Comparison of ENCODE assay signal across 8 cellular contexts in the genomic region with DNA sequence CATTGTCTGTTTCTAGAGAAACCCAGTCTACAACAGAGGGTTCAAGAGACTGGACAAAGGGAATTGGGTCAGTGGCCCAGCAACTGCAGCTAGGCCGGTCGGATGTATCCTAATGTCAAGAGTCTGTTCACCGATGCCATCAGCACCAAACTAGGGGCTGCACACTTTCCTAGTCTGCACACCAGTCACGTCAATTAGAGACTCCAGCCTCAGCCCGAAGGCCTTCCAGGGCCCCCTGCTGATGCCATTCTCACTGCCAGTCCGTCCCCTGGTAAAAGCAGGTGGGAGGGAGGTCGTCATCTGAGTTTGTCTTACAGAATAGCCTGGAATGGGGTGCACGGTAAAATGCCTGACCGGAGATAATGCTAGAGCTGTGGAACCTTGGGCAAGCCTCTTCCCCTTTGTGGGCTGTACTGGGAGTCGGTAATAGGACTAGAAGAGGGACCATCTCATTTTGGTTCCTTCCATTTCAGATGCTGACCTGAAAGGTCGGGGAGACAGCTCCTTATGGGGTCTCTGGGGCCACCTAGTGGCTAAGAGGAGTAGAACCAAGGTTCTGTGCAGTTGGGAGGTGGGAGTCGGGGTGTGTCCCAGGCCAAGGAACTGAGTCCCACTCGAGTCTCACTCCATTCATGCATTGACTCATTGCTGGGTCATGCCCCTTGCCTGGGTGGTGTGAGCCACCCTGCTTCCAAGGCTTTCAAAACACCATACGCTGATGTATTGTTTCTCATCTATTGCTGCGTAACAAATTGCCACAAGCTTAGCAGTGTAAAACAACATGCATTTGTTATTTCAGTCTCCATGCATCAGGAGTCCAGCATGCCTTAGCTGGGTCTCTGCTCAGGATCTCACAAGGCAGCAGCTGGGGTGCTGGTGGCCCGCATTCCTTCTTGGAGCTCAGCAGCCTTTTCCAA. TPM values are rescaled to one million over a fixed set of nuclear protein-coding genes. Genes with fewer than 3 reads are reported as not detected.
DNase-seq lines count a peak whose midpoint lies in the region; ATAC-seq and TF ChIP-seq lines count a peak whose summit lies in the region.

No MANE protein-coding gene starts in this region.

- H3K9me3 ChIP-seq in heart right ventricle, result no peaks in the 10 kb centered on the region

- TF ChIP-seq CTCF in GM13976 (IDR thresholded peaks at IDR 0.05; ENCODE audit: borderline replicate concordance, control extremely low read depth, extremely low read depth, insufficient read depth, missing control alignments), result peak; percentile 72
- peak; percentile 66 to 90 (median 86) for TF ChIP-seq CTCF in heart right ventricle (IDR thresholded peaks at IDR 0.05)

- H3K27me3 ChIP-seq in ACC112 (ENCODE audit: insufficient read depth, low read length) (no peaks in the 10 kb centered on the region), heart right ventricle (peaks cover 0 to 9% (median 0%) of the 10 kb centered on the region in 7 donors)

- H3K36me3 ChIP-seq in ACC112 (ENCODE audit: insufficient read depth, low read length) (no peaks in the 10 kb centered on the region), heart right ventricle (peaks cover 0 to 6% (median 0%) of the 10 kb centered on the region in 9 donors)

- H3K9me3 Mint-ChIP-seq in activated naive CD8-positive, alpha-beta T cell treated with anti-CD3 and anti-CD28 coated beads, Interleukin-2, amount 10 ng/mL, durations not matched to agents 7 days and 5 days, result no peaks in the 10 kb centered on the region

- H3K4me3 ChIP-seq in ACC112 (ENCODE audit: low read depth, low read length), result no peak overlapping the region
- no peak overlapping the region for H3K4me3 ChIP-seq in heart right ventricle

- in situ Hi-C loops in GM13976 (cut with MboI; ENCODE audit: low sequenced_read_pairs, unreplicated experiment) (no loop called here), SK-MEL-5 (cut with HindIII; ENCODE audit: low pct_unique_long_range_greater_than_20kb, low sequenced_read_pairs) (no loop called here)

- ATAC-seq in activated naive CD8-positive, alpha-beta T cell treated with anti-CD3 and anti-CD28 coated beads, Interleukin-2, amount 10 ng/mL, durations not matched to agents 7 days and 5 days (ENCODE audit: low read depth), result peak; percentile 16
- peak in 4 of 8 donors; percentile 12 to 27 (median 22) for ATAC-seq in heart right ventricle
- ATAC-seq in GM21528 (IDR thresholded peaks at IDR 0.05; ENCODE audit: low FRiP score, unreplicated experiment), result no peak

- 51 to 53% methylated on average over 16 of the region's 16 CpGs for WGBS in heart right ventricle, 2 donors

- no peaks in the 10 kb centered on the region for H3K27me3 Mint-ChIP-seq in activated naive CD8-positive, alpha-beta T cell treated with anti-CD3 and anti-CD28 coated beads, Interleukin-2, amount 10 ng/mL, durations not matched to agents 7 days and 5 days

- no peaks in the 10 kb centered on the region for H3K36me3 Mint-ChIP-seq in activated naive CD8-positive, alpha-beta T cell treated with anti-CD3 and anti-CD28 coated beads, Interleukin-2, amount 10 ng/mL, durations not matched to agents 7 days and 5 days

- peak; percentile 81 for DNase-seq in GM13976 (ENCODE audit: low spot score)
- peak; percentile 87 for DNase-seq in MV-4-11 (lab: John Stamatoyannopoulos, UW)
- DNase-seq in SK-MEL-5 (ENCODE audit: low read depth, low spot score), result peak; percentile 86
- peak; percentile 49 for DNase-seq in activated naive CD8-positive, alpha-beta T cell treated with anti-CD3 and anti-CD28 coated beads, Interleukin-2, amount 10 ng/mL, durations not matched to agents 7 days and 5 days
- DNase-seq in heart right ventricle, result peak in 1 of 2 donors; percentile 59
- peak; percentile 57 for DNase-seq in putamen (ENCODE audit: low spot score)

- peaks cover 22% of the 10 kb centered on the region for H3K4me1 Mint-ChIP-seq in activated naive CD8-positive, alpha-beta T cell treated with anti-CD3 and anti-CD28 coated beads, Interleukin-2, amount 10 ng/mL, durations not matched to agents 7 days and 5 days

- intact Hi-C loops in heart right ventricle (cut with DNase I), result loop anchor here in 4 of 10 donors (2.0 to 10.0 kb wide), 5 partner anchors 16 to 123 kb away; a partner anchor contains a TSS

- H3K79me2 ChIP-seq in ACC112 (ENCODE audit: control insufficient read depth, insufficient read depth, low read length, unreplicated experiment), result peaks cover 15% of the 10 kb centered on the region

- H3K4me3 Mint-ChIP-seq in activated naive CD8-positive, alpha-beta T cell treated with anti-CD3 and anti-CD28 coated beads, Interleukin-2, amount 10 ng/mL, durations not matched to agents 7 days and 5 days, result no peak overlapping the region

- H2AFZ ChIP-seq in ACC112 (ENCODE audit: low read length, unreplicated experiment), result no peak overlapping the region

- H3K4me1 ChIP-seq in ACC112 (ENCODE audit: control insufficient read depth, insufficient read depth, low read length, unreplicated experiment), result peaks cover 23% of the 10 kb centered on the region
- H3K4me1 ChIP-seq in heart right ventricle, result peaks cover 3 to 43% (median 21%) of the 10 kb centered on the region in 9 donors

- H3K27ac Mint-ChIP-seq in activated naive CD8-positive, alpha-beta T cell treated with anti-CD3 and anti-CD28 coated beads, Interleukin-2, amount 10 ng/mL, durations not matched to agents 7 days and 5 days, result no peak overlapping the region

- peak overlapping the region; percentile 11 for H3K27ac ChIP-seq in ACC112 (ENCODE audit: low read depth, low read length)
- peak overlapping the region in 2 of 10 donors; percentile 13 to 14 for H3K27ac ChIP-seq in heart right ventricle

- POLR2A ChIA-PET in activated naive CD8-positive, alpha-beta T cell treated with anti-CD3 and anti-CD28 coated beads, Interleukin-2, amount 10 ng/mL, durations not matched to agents 7 days and 5 days (lab: Charles Lee), result interaction anchor here (0.5 to 1.4 kb wide), 5 partner anchors 12 to 41 kb away, joined by 3 to 5 read pairs (median 3); a partner anchor contains a TSS

RNA-seq across cellular contexts. Expression of a gene that starts 5.1 kb away (rescaled TPM):
- 3.1 and 3.9 TPM in 2 replicates for total RNA-seq in SK-MEL-5 (2014; rRNA removed; shearing (Covaris generic))
- 30.3 and 31.9 TPM in 2 replicates for polyA plus RNA-seq in SK-MEL-5 (2015; cell fraction: cytosol; rRNA removed)
- polyA plus RNA-seq in SK-MEL-5 (2015; cell fraction: nucleus; rRNA removed), result 27.6 and 38.8 TPM in 2 replicates
- total RNA-seq in activated naive CD8-positive, alpha-beta T cell treated with anti-CD3 and anti-CD28 coated beads, Interleukin-2, amount 10 ng/mL, durations not matched to agents 7 days and 5 days, result 10 to 100 TPM; 10.1 to 10.6 TPM
- 10 to 100 TPM in 6 of 10 donors, 1 to 10 TPM in 4; 7.2 to 16.5 (median 10.9) TPM for total RNA-seq in heart right ventricle
- 1 to 10 TPM; 4.5 to 5.2 TPM for polyA plus RNA-seq in heart right ventricle

RNA-seq across cellular contexts. Expression of a gene that starts 16.4 kb away (rescaled TPM):
- total RNA-seq in SK-MEL-5 (2014; rRNA removed; shearing (Covaris generic)), result 38.2 and 41.8 TPM in 2 replicates
- 115 and 130 TPM in 2 replicates for polyA plus RNA-seq in SK-MEL-5 (2015; cell fraction: cytosol; rRNA removed)
- polyA plus RNA-seq in SK-MEL-5 (2015; cell fraction: nucleus; rRNA removed), result 52.2 and 57.2 TPM in 2 replicates
- 1 to 10 TPM; 3.6 to 3.7 TPM for total RNA-seq in activated naive CD8-positive, alpha-beta T cell treated with anti-CD3 and anti-CD28 coated beads, Interleukin-2, amount 10 ng/mL, durations not matched to agents 7 days and 5 days
- total RNA-seq in heart right ventricle, result 10 to 100 TPM; 12.1 to 32.3 (median 19.1) TPM
- polyA plus RNA-seq in heart right ventricle, result 10 to 100 TPM; 31.1 to 53.9 TPM

RNA-seq across cellular contexts. Expression of a gene that starts 33.1 kb away (rescaled TPM):
- total RNA-seq in SK-MEL-5 (2014; rRNA removed; shearing (Covaris generic)), result 25.5 and 29.7 TPM in 2 replicates
- 28.3 and 33.4 TPM in 2 replicates for polyA plus RNA-seq in SK-MEL-5 (2015; cell fraction: cytosol; rRNA removed)
- polyA plus RNA-seq in SK-MEL-5 (2015; cell fraction: nucleus; rRNA removed), result 27.1 and 31.9 TPM in 2 replicates
- 10 to 100 TPM; 30.0 to 30.6 TPM for total RNA-seq in activated naive CD8-positive, alpha-beta T cell treated with anti-CD3 and anti-CD28 coated beads, Interleukin-2, amount 10 ng/mL, durations not matched to agents 7 days and 5 days
- 10 to 100 TPM in 7 of 10 donors, 1 to 10 TPM in 3; 8.2 to 12.8 (median 10.7) TPM for total RNA-seq in heart right ventricle
- polyA plus RNA-seq in heart right ventricle, result 10 to 100 TPM in 1 of 2 donors, 1 to 10 TPM in 1; 7.7 to 10.8 TPM

RNA-seq across cellular contexts. Expression of a gene that starts 39.9 kb away (rescaled TPM):
- 1.6 and 1.7 TPM in 2 replicates for total RNA-seq in SK-MEL-5 (2014; rRNA removed; shearing (Covaris generic))
- polyA plus RNA-seq in SK-MEL-5 (2015; cell fraction: cytosol; rRNA removed), result 3.0 and 6.1 TPM in 2 replicates
- polyA plus RNA-seq in SK-MEL-5 (2015; cell fraction: nucleus; rRNA removed), result 23.7 and 34.1 TPM in 2 replicates
- total RNA-seq in activated naive CD8-positive, alpha-beta T cell treated with anti-CD3 and anti-CD28 coated beads, Interleukin-2, amount 10 ng/mL, durations not matched to agents 7 days and 5 days, result 10 to 100 TPM in 1 of 2 experiments, 1 to 10 TPM in 1; 9.6 to 11.7 TPM
- 1 to 10 TPM; 3.1 to 5.5 (median 4.5) TPM for total RNA-seq in heart right ventricle
- polyA plus RNA-seq in heart right ventricle, result 1 to 10 TPM; 3.5 to 4.1 TPM

RNA-seq across cellular contexts. Expression of a gene that starts 50.1 kb away (rescaled TPM):
- total RNA-seq in SK-MEL-5 (2014; rRNA removed; shearing (Covaris generic)), result 146 and 157 TPM in 2 replicates
- polyA plus RNA-seq in SK-MEL-5 (2015; cell fraction: cytosol; rRNA removed), result 194 and 200 TPM in 2 replicates
- 55.7 and 57.4 TPM in 2 replicates for polyA plus RNA-seq in SK-MEL-5 (2015; cell fraction: nucleus; rRNA removed)
- 10 to 100 TPM; 24.2 to 26.1 TPM for total RNA-seq in activated naive CD8-positive, alpha-beta T cell treated with anti-CD3 and anti-CD28 coated beads, Interleukin-2, amount 10 ng/mL, durations not matched to agents 7 days and 5 days
- total RNA-seq in heart right ventricle, result 1 to 10 TPM in 7 of 10 donors, under 1 TPM in 3; 0.33 to 4.3 (median 1.1) TPM
- 10 to 100 TPM in 1 of 2 donors, 1 to 10 TPM in 1; 1.4 to 10.6 TPM for polyA plus RNA-seq in heart right ventricle
